Comparison of ENCODE assay signal across 9 cellular contexts in genomic region chr14:58488550-58488949, GRCh38.
DNase-seq lines count a peak whose midpoint lies in the region; ATAC-seq and TF ChIP-seq lines count a peak whose summit lies in the region.
"Had no signal": no experiment of that assay in that cellular context is flagged by ENCODE, and none has a peak within 500 bp of the region (broad histone marks: within the 10 kb centered on the region; RNA-seq: fewer than 3 reads in every experiment).

No MANE protein-coding gene starts in this region.

- intact Hi-C loops in transverse colon (cut with DNase I; ENCODE audit: low total_unique reads), result no loop called here

- peaks cover 28% of the 10 kb centered on the region for H3K36me3 ChIP-seq in BE2C
- H3K36me3 ChIP-seq in transverse colon, result peaks cover 0 to 32% (median 13%) of the 10 kb centered on the region in 4 donors

- TF ChIP-seq CTCF in epithelial cell of esophagus (IDR thresholded peaks at IDR 0.05; ENCODE audit: insufficient read depth, low read depth, low read length, missing control alignments) (no peak), BE2C (IDR thresholded peaks at IDR 0.05; ENCODE audit: low read depth, low read length) (no peak), transverse colon (IDR thresholded peaks at IDR 0.05) (no peak)

- no peak overlapping the region for H3K4me3 ChIP-seq in epithelial cell of esophagus (ENCODE audit: low read length)
- H3K4me3 ChIP-seq in BE2C (ENCODE audit: low read depth, low read length), result no peak overlapping the region
- H3K4me3 ChIP-seq in transverse colon, result no peak overlapping the region

- no peak overlapping the region for H3K27ac ChIP-seq in transverse colon

- DNase-seq in AG08395 (ENCODE audit: low spot score), result peak; percentile 15
- peak; percentile 22 to 24 for DNase-seq in NOMO-1 (lab: John Stamatoyannopoulos, UW; ENCODE audit: unreplicated experiment in 2 of 2)
- peak; percentile 46 for DNase-seq in epithelial cell of esophagus (ENCODE audit: low read depth)
- DNase-seq in HUDEP-2 (lab: John Stamatoyannopoulos, UW; ENCODE audit: unreplicated experiment in 76 of 76), result no peak
- DNase-seq in BE2C, result no peak
- no peak for DNase-seq in transverse colon
- DNase-seq: T1000 had no signal

- WGBS in transverse colon (ENCODE audit: low coverage in 1 of 2), 2 donors, result 71% methylated on average over 1 of the region's 1 CpG; no CpG with 5 or more reads in 1 of the 2 donors

- H3K9me3 ChIP-seq in BE2C (no peaks in the 10 kb centered on the region), transverse colon (no peaks in the 10 kb centered on the region)

- no peaks in the 10 kb centered on the region for H3K27me3 ChIP-seq in BE2C
- no peaks in the 10 kb centered on the region for H3K27me3 ChIP-seq in transverse colon

- H3K4me1 ChIP-seq in BE2C (no peaks in the 10 kb centered on the region), transverse colon (peaks cover 0 to 8% (median 0%) of the 10 kb centered on the region in 4 donors)

- TF ChIP-seq POLR2A in transverse colon (IDR thresholded peaks at IDR 0.05), result no peak

- in situ Hi-C loops in transverse colon (cut with MboI; ENCODE audit: low pct_ligation_motif_present in 1 of 4, low pct_unique_long_range_greater_than_20kb in 1 of 4, low sequenced_read_pairs in 3 of 4), result loop anchor here in 2 of 4 donors (25.0 kb wide), 2 partner anchors 574 to 974 kb away; partner anchors contain the start of gene GPR135 (in 1 of the 2)

- peak; percentile 75 for ATAC-seq in GM18502 (IDR thresholded peaks at IDR 0.05; ENCODE audit: poor library complexity, unreplicated experiment)
- no peak for ATAC-seq in GM21723 (IDR thresholded peaks at IDR 0.05; ENCODE audit: unreplicated experiment)

- no peak for TF ChIP-seq EP300 in transverse colon (IDR thresholded peaks at IDR 0.05; ENCODE audit: low read depth)

Comparison
In these comparisons a context has a peak if more than half of its experiments do, and no peak if none do; other contexts are left out.
1. DNase-seq: peak in AG08395 (single experiment), NOMO-1 (2 of 2) and epithelial cell of esophagus (single experiment); none in HUDEP-2 (0 of 76), BE2C (single experiment) and transverse colon (single experiment).